ENCODE assay signal across 14 cellular contexts in genomic region chr3:112459750-112460149, GRCh38. TPM values are rescaled to one million over a fixed set of nuclear protein-coding genes. Genes with fewer than 3 reads are reported as not detected.
A peak's percentile ranks its signal among the peaks of the same experiment; 100 is the strongest.
DNase-seq lines count a peak whose midpoint lies in the region; ATAC-seq and TF ChIP-seq lines count a peak whose summit lies in the region.
"Had no signal": no experiment of that assay in that cellular context is flagged by ENCODE, and none has a peak within 500 bp of the region (broad histone marks: within the 10 kb centered on the region; RNA-seq: fewer than 3 reads in every experiment).

No MANE protein-coding gene starts in this region.

- H3K36me3 ChIP-seq in suprapubic skin: no peaks in the 10 kb centered on the region
- no peaks in the 10 kb centered on the region for H3K36me3 ChIP-seq in mucosa of descending colon (ENCODE audit: low read depth)
- H3K36me3 ChIP-seq: thoracic aorta had no signal

- H3K27ac Mint-ChIP-seq in immature natural killer cell: peak overlapping the region; percentile 9 to 79 (median 65)
- H3K27ac Mint-ChIP-seq: WTC11 had no signal

- H3K4me1 ChIP-seq in suprapubic skin: no peaks in the 10 kb centered on the region
- H3K4me1 ChIP-seq in mucosa of descending colon (ENCODE audit: low read depth): no peaks in the 10 kb centered on the region

- TF ChIP-seq EP300 in suprapubic skin (IDR thresholded peaks at IDR 0.05): no peak

- DNase-seq in immature natural killer cell: peak; percentile 14 to 40 (median 26)
- DNase-seq in suprapubic skin (ENCODE audit: low spot score in 2 of 2): no peak
- DNase-seq in NCI-H526 treated with DMSO at 0.1 percent for 48 hours (lab: John Stamatoyannopoulos, UW): no peak
- DNase-seq in NCI-H748 treated with DMSO at 0.1 percent for 48 hours (lab: John Stamatoyannopoulos, UW): no peak
- DNase-seq in mucosa of descending colon: no peak
- DNase-seq: aorta, DMS53, NCI-H1930 had no signal

- ATAC-seq in GM18505 (IDR thresholded peaks at IDR 0.05; ENCODE audit: unreplicated experiment) (peak; percentile 40), GM21390 (IDR thresholded peaks at IDR 0.05; ENCODE audit: unreplicated experiment) (peak; percentile 36), HG03460 (IDR thresholded peaks at IDR 0.05; ENCODE audit: unreplicated experiment) (peak; percentile 35), mucosa of descending colon (no peak)
- ATAC-seq: WTC11 had no signal

- peaks cover 0 to 1% (median 0%) of the 10 kb centered on the region in 6 donors for H3K9me3 Mint-ChIP-seq in immature natural killer cell

- H3K4me3 Mint-ChIP-seq in immature natural killer cell: peak overlapping the region; percentile 51 to 87 (median 71)
- H3K4me3 Mint-ChIP-seq: WTC11 had no signal

- no peaks in the 10 kb centered on the region for H3K9me3 ChIP-seq in suprapubic skin
- H3K9me3 ChIP-seq in mucosa of descending colon: no peaks in the 10 kb centered on the region
- H3K9me3 ChIP-seq: thoracic aorta had no signal

- H3K4me1 Mint-ChIP-seq in immature natural killer cell: peaks cover 55 to 60% of the 10 kb centered on the region in 2 donors

- 52% methylated on average over 1 of the region's 1 CpG for WGBS in suprapubic skin

- H3K4me3 ChIP-seq in suprapubic skin: no peak overlapping the region
- H3K4me3 ChIP-seq in mucosa of descending colon: no peak overlapping the region
- H3K4me3 ChIP-seq: thoracic aorta had no signal

- TF ChIP-seq CTCF in suprapubic skin (IDR thresholded peaks at IDR 0.05) (no peak), mucosa of descending colon (IDR thresholded peaks at IDR 0.05) (no peak)

- no peak for TF ChIP-seq POLR2A in GM18505 (IDR thresholded peaks at IDR 0.05; ENCODE audit: borderline replicate concordance, extremely low read depth, insufficient read depth, insufficient read length)
- no peak for TF ChIP-seq POLR2A in suprapubic skin (IDR thresholded peaks at IDR 0.05)

- H3K27me3 Mint-ChIP-seq in immature natural killer cell (ENCODE audit: low read depth in 3 of 3): peaks cover 0 to 1% (median 0%) of the 10 kb centered on the region in 3 donors

- peaks cover 0 to 5% (median 0%) of the 10 kb centered on the region in 3 donors for H3K36me3 Mint-ChIP-seq in immature natural killer cell
- H3K36me3 Mint-ChIP-seq: WTC11 had no signal

- no peak overlapping the region for H3K27ac ChIP-seq in suprapubic skin
- H3K27ac ChIP-seq: thoracic aorta had no signal

- intact Hi-C loops in mucosa of descending colon (cut with DNase I, micrococcal nuclease): no loop called here

- no peaks in the 10 kb centered on the region for H3K27me3 ChIP-seq in suprapubic skin

RNA-seq across cellular contexts. Expression of gene BTLA, which starts 39.5 kb away (rescaled TPM):
- 1 to 10 TPM in 1 of 3 donors, not detected in 2; 1.1 TPM for polyA plus RNA-seq in immature natural killer cell
- 1 to 10 TPM in 1 of 4 donors, not detected in 3; 2.9 TPM for total RNA-seq in suprapubic skin
- 1 to 10 TPM in 2 of 3 donors, under 1 TPM in 1; 0.51 to 1.4 (median 1.4) TPM for total RNA-seq in mucosa of descending colon
- total RNA-seq: WTC11 had no signal
- polyA plus RNA-seq: neural cell had no signal

Comparison
In these comparisons a context has a peak if more than half of its experiments do, and no peak if none do; other contexts are left out.
1. DNase-seq: peak in immature natural killer cell (3 of 3); none in suprapubic skin (0 of 2), NCI-H526 treated with DMSO at 0.1 percent for 48 hours (single experiment), NCI-H748 treated with DMSO at 0.1 percent for 48 hours (single experiment) and mucosa of descending colon (0 of 3).